ENCODE assay signal across 8 cellular contexts in the genomic region with DNA sequence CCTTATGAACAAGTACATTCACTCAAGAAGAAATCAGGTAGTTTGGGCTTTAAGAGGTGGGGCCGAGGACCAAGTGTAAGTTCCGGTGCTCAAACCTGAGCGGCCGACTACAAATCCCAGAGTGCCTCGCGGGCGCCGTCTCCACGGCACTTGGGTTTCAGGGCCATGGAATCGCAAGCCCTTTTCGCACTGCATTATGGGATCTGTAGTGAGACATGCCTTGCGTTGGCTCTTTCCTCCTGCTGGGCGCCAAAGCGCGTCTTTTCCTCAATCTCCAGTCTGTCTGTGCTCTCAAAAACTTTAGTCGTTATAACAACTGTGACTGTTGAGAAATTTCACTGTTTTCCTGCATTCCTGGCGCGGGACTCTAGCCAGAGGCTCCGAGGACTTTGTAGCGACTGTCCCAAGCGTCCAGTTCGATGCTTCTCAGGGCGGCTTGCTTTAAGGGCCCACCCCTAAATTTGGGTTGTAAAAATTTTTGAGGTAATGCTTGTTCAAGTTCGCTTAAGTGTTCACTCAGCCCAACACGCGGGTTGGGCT. TPM values are rescaled to one million over a fixed set of nuclear protein-coding genes. Genes with fewer than 3 reads are reported as not detected.
A peak's percentile ranks its signal among the peaks of the same experiment; 100 is the strongest.
DNase-seq lines count a peak whose midpoint lies in the region; ATAC-seq, FAIRE-seq and TF ChIP-seq lines count a peak whose summit lies in the region.

No MANE protein-coding gene starts in this region.

- peak; percentile 94 for FAIRE-seq in GM19239 (lab: Jason Lieb, UNC)
- peak; percentile 90 for FAIRE-seq in keratinocyte (lab: Jason Lieb, UNC)

- peak overlapping the region; percentile 78 for H3K4me2 ChIP-seq in keratinocyte (ENCODE audit: control insufficient read depth, extremely low read depth, insufficient read depth, low read depth, low read length)

- DNase-seq in AG20443 (ENCODE audit: low spot score): peak; percentile 94
- peak; percentile 73 for DNase-seq in GM19239 (ENCODE audit: insufficient read length, low spot score)
- DNase-seq in NCI-H510A (lab: John Stamatoyannopoulos, UW): peak; percentile 99
- DNase-seq in activated CD4-positive, alpha-beta T cell treated with anti-CD3 and anti-CD28 coated beads for 1 hour: peak; percentile 93
- DNase-seq in cerebellum (ENCODE audit: low spot score): peak; percentile 94
- DNase-seq in keratinocyte (ENCODE audit: low read depth, low spot score): peak; percentile 86
- DNase-seq in stimulated activated CD4-positive, alpha-beta T cell treated with anti-CD3 and anti-CD28 coated beads, Interleukin-12 subunit alpha, Interleukin-12 subunit beta, amount 100 ng/mL, for 4 hours: peak; percentile 90

- peaks cover 28% of the 10 kb centered on the region for H3K79me2 ChIP-seq in keratinocyte (ENCODE audit: control insufficient read depth, insufficient read depth, low read length)

- peak overlapping the region; percentile 87 to 97 (median 92) for H3K4me3 ChIP-seq in keratinocyte (ENCODE audit: control insufficient read depth in 2 of 3, extremely low read depth in 1 of 3, insufficient read depth in 2 of 3, low read depth in 1 of 3, low read length in 3 of 3)

- ATAC-seq in HG03439 (IDR thresholded peaks at IDR 0.05; ENCODE audit: unreplicated experiment): peak; percentile 81

- dilution Hi-C loops in keratinocyte (cut with MboI; ENCODE audit: extremely low pct_ligation_motif_present, low sequenced_read_pairs): no loop called here

- peak in 1 of 3 experiments; percentile 8 for TF ChIP-seq CTCF in keratinocyte (optimal IDR thresholded peaks at IDR 0.05 in 1 of 3, IDR thresholded peaks at IDR 0.05 in 1 of 3, conservative IDR thresholded peaks at IDR 0.05 in 1 of 3; ENCODE audit: extremely low read depth in 1 of 3, insufficient read depth in 2 of 3, low read length in 3 of 3)

- peak overlapping the region; percentile 71 for H3K9ac ChIP-seq in keratinocyte (ENCODE audit: control insufficient read depth, extremely low read depth, insufficient read depth, low read length)

- no peaks in the 10 kb centered on the region for H4K20me1 ChIP-seq in keratinocyte (ENCODE audit: control insufficient read depth, extremely low read depth, insufficient read depth, low read length)

- H3K36me3 ChIP-seq in keratinocyte (ENCODE audit: control insufficient read depth in 2 of 2, extremely low read depth in 1 of 2, insufficient read depth in 2 of 2, low read length in 2 of 2): no peaks in the 10 kb centered on the region

- H2AFZ ChIP-seq in keratinocyte (ENCODE audit: control insufficient read depth, low read length): peak overlapping the region; percentile 97

- peak overlapping the region; percentile 72 for H3K27ac ChIP-seq in keratinocyte (ENCODE audit: control insufficient read depth, insufficient read depth, low read length)

- no peaks in the 10 kb centered on the region for H3K9me3 ChIP-seq in keratinocyte (ENCODE audit: control insufficient read depth, low read depth, low read length)

- peaks cover 19% of the 10 kb centered on the region for H3K4me1 ChIP-seq in keratinocyte (ENCODE audit: control insufficient read depth, extremely low read depth, insufficient read depth, low read length)

- H3K9me1 ChIP-seq in keratinocyte (ENCODE audit: control insufficient read depth, extremely low read depth, insufficient read depth, low read length): no peaks in the 10 kb centered on the region

- H3K27me3 ChIP-seq in keratinocyte (ENCODE audit: control insufficient read depth, extremely low read depth, insufficient read depth, low read length): no peaks in the 10 kb centered on the region

RNA-seq across cellular contexts. Expression of gene FBXO9, which starts 0.4 kb away (rescaled TPM):
- total RNA-seq in cerebellum: 39.6 TPM
- 51.5 to 71.8 TPM (median 52.1 TPM) in 3 replicates for polyA plus RNA-seq in keratinocyte
- polyA plus RNA-seq in keratinocyte (2011; ENCODE audit: low read depth): 52.7 TPM
- 33.6 and 50.0 TPM in 2 replicates for polyA plus RNA-seq in keratinocyte (2011; cell fraction: cytosol; rRNA removed)
- polyA plus RNA-seq in keratinocyte (2011; cell fraction: nucleus; rRNA removed): 111 and 144 TPM in 2 replicates
- 25.5 and 36.4 TPM in 2 replicates for polyA plus RNA-seq in keratinocyte (2012; ENCODE audit: low replicate concordance)
- 28.5 to 38.0 TPM (median 29.0 TPM) in 3 replicates for polyA minus RNA-seq in keratinocyte
- 42.2 TPM for polyA minus RNA-seq in keratinocyte (2011; cell fraction: cytosol; rRNA and poly(A)+ RNA removed)
- polyA minus RNA-seq in keratinocyte (2011; cell fraction: nucleus; rRNA and poly(A)+ RNA removed): 16.0 and 31.1 TPM in 2 replicates

RNA-seq across cellular contexts. Expression of gene CILK1, which starts 3.2 kb away (rescaled TPM):
- total RNA-seq in cerebellum: 24.6 TPM
- polyA plus RNA-seq in keratinocyte: 3.6 to 5.6 TPM (median 5.0 TPM) in 3 replicates
- polyA plus RNA-seq in keratinocyte (2011; ENCODE audit: low read depth): 0.77 TPM
- 3.2 and 5.6 TPM in 2 replicates for polyA plus RNA-seq in keratinocyte (2011; cell fraction: cytosol; rRNA removed)
- polyA plus RNA-seq in keratinocyte (2011; cell fraction: nucleus; rRNA removed): 4.1 TPM in 2 replicates
- 1.8 and 3.4 TPM in 2 replicates for polyA plus RNA-seq in keratinocyte (2012; ENCODE audit: low replicate concordance)
- polyA minus RNA-seq in keratinocyte: 2.8 to 6.0 TPM (median 4.3 TPM) in 3 replicates
- polyA minus RNA-seq in keratinocyte (2011; cell fraction: cytosol; rRNA and poly(A)+ RNA removed): 3.8 TPM
- 2.1 and 4.9 TPM in 2 replicates for polyA minus RNA-seq in keratinocyte (2011; cell fraction: nucleus; rRNA and poly(A)+ RNA removed)

Comparison
In these comparisons a context has a peak if more than half of its experiments do, and no peak if none do; other contexts are left out.
1. Peak in every context shown above with its lines: DNase-seq, ATAC-seq, H3K4me3 ChIP-seq and H3K27ac ChIP-seq.